In the genomic region with DNA sequence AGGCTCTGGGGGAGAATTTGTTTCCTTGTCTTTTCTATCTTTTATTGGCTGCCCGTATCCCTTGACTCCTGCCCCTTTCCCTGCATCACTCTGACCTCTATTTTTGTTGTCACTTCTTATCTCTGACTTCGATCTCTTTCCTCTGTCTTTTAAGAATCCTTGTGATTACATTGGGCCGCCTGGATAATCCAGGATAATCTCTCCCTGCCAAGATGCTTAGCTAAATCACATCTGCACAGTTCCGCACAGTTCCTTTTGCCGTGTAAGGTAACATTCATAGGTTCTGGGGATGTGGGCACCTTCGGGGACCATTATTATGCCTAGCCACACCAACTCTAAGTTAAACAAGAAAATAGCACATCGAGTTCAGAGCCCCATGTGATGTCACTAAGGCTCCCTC, we compare ENCODE assay signal across 1 cellular context.
TF ChIP-seq lines count a peak whose summit lies in the region.

No MANE protein-coding gene starts in this region.

TF ChIP-seq in GM23338, 12 proteins besides CTCF, POLR2A, EP300 and RAD21 (continued from another document):
- TF ChIP-seq ZNF462 (CRISPR knock-in tag; IDR thresholded peaks at IDR 0.05) (no peak), ZNF331 (CRISPR knock-in tag; IDR thresholded peaks at IDR 0.05; ENCODE audit: low read depth) (no peak), ZNF114 (CRISPR knock-in tag; IDR thresholded peaks at IDR 0.05) (no peak), EZH2phosphoT487 (IDR thresholded peaks at IDR 0.05; ENCODE audit: unreplicated experiment) (no peak), NANOG (IDR thresholded peaks at IDR 0.05; ENCODE audit: borderline replicate concordance) (no peak)
- TF ChIP-seq, protein P1, sequence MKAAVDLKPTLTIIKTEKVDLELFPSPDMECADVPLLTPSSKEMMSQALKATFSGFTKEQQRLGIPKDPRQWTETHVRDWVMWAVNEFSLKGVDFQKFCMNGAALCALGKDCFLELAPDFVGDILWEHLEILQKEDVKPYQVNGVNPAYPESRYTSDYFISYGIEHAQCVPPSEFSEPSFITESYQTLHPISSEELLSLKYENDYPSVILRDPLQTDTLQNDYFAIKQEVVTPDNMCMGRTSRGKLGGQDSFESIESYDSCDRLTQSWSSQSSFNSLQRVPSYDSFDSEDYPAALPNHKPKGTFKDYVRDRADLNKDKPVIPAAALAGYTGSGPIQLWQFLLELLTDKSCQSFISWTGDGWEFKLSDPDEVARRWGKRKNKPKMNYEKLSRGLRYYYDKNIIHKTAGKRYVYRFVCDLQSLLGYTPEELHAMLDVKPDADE (IDR thresholded peaks at IDR 0.05), result no peak
